In the genomic region with DNA sequence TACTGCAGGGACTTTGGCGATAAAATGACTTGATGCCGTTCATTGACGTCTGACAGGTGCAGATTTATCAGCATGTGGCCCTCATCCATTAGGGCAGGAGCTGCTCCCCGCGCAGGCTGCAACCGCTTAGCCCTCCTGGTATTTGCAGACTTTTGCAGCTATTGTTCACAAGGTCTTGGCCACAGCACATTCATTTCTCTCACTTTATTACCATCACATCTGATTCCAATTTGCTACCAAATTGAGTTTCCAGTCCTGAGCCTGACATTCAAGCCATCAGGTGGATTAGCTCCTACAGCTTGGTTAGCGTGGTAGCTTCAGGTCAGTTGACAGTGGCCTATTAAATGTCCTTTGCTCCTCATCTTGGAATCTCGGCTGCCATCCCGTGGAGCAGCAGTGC, we compare ENCODE assay signal across 24 cellular contexts.
DNase-seq lines count a peak whose midpoint lies in the region; ATAC-seq and TF ChIP-seq lines count a peak whose summit lies in the region.
"Had no signal": no experiment of that assay in that cellular context is flagged by ENCODE, and none has a peak within 500 bp of the region (broad histone marks: within the 10 kb centered on the region; RNA-seq: fewer than 3 reads in every experiment).

No MANE protein-coding gene starts in this region.

- DNase-seq in NCI-H1417 (lab: John Stamatoyannopoulos, UW) (peak in 2 of 3 experiments; percentile 3 to 8), NCI-H1417 treated with DMSO at 0.1 percent for 48 hours (lab: John Stamatoyannopoulos, UW) (no peak), NCI-H146 (lab: John Stamatoyannopoulos, UW) (peak; percentile 61), epithelial cell of prostate (ENCODE audit: low read depth, low spot score) (no peak), cerebellar nuclear complex (lab: John Stamatoyannopoulos, UW) (no peak), SW480 (ENCODE audit: low spot score) (no peak), left colon (no peak)
- DNase-seq: ACHN; CD4-positive, alpha-beta memory T cell; DND-41; KBM-7; NCI-H1092; NCI-H1694; NCI-H2081 treated with DMSO at 0.1 percent for 48 hours; NCI-H226; NCI-H510A treated with DMSO at 0.1 percent for 48 hours; SJCRH30 had no signal

- no peaks in the 10 kb centered on the region for H3K9me3 Mint-ChIP-seq in nephron
- H3K9me3 Mint-ChIP-seq: CD4-positive, alpha-beta memory T cell; GM23338 had no signal

- no peak for TF ChIP-seq CTCF in nephron (IDR thresholded peaks at IDR 0.05; ENCODE audit: unreplicated experiment in 3 of 3)

- H3K36me3 Mint-ChIP-seq in nephron (ENCODE audit: low read depth), result no peaks in the 10 kb centered on the region
- H3K36me3 Mint-ChIP-seq: CD4-positive, alpha-beta memory T cell had no signal

- peaks cover 10% of the 10 kb centered on the region for H3K4me1 Mint-ChIP-seq in nephron

- H3K27me3 Mint-ChIP-seq in nephron (ENCODE audit: low read depth), result no peaks in the 10 kb centered on the region

- intact Hi-C loops in left colon (cut with DNase I, micrococcal nuclease), result no loop called here

- no peak for ATAC-seq in left colon
- ATAC-seq: GM12878, GM23338, HepG2 had no signal

- peak overlapping the region in 2 of 3 experiments; percentile 4 to 18 for H3K27ac Mint-ChIP-seq in nephron
- H3K27ac Mint-ChIP-seq: CD4-positive, alpha-beta memory T cell; GM23338 had no signal

- H3K4me3 Mint-ChIP-seq in nephron, result no peak overlapping the region
- H3K4me3 Mint-ChIP-seq: CD4-positive, alpha-beta memory T cell; GM23338 had no signal

- peak overlapping the region; percentile 93 for H3K27ac ChIP-seq in epithelial cell of prostate
- H3K27ac ChIP-seq: 22Rv1; BLaER1 treated with 17β-estradiol and CSF1 and Interleukin-3, amounts not matched to agents 10 nM and 100 nM; HL-60 had no signal

Comparison
In these comparisons a context has a peak if more than half of its experiments do, and no peak if none do; other contexts are left out.
1. DNase-seq: peak in NCI-H1417 (2 of 3) and NCI-H146 (single experiment); none in NCI-H1417 treated with DMSO at 0.1 percent for 48 hours (single experiment), epithelial cell of prostate (single experiment), cerebellar nuclear complex (0 of 2), SW480 (single experiment) and left colon (0 of 2).